28 cellular contexts compared by ENCODE assay signal in the genomic region with DNA sequence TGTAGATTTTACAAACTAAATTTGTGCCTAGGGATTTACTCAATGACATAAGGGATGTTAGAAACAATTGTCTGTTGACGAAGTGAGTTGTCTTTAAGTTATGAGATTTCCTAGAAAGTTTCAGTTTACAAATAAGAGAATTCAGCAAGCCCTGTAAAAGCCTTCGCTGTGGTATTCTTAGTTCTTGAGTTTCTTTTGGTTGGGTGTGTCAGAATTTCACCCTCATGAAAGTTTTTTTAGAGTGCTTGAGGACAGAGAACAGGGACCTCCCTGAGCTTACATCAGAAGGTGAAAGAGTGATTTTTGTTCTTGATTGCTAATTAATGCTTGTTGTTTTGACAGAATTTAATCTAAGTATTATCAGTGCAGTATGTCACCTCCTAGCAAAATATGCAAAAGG.
"Had no signal": no experiment of that assay in that cellular context is flagged by ENCODE, and none has a peak within 500 bp of the region (broad histone marks: within the 10 kb centered on the region; RNA-seq: fewer than 3 reads in every experiment).

No MANE protein-coding gene starts in this region.

- H3K9me3 ChIP-seq: testis, thoracic aorta, thyroid gland, tibial artery, tibial nerve, transverse colon, upper lobe of left lung, upper lobe of right lung, uterus, vagina had no signal

- H3K36me3 Mint-ChIP-seq: stimulated activated effector memory CD8-positive, alpha-beta T cell treated with anti-CD3 and anti-CD28 coated beads, Interleukin-12 subunit alpha, Interleukin-12 subunit beta, amount 100 ng/mL, for 72 hours; stimulated activated memory B cell treated with anti-CD40 and anti-IgM and Interleukin-4, amounts not matched to agents 10 μg/mL and 1 μg/mL and 100 μg/mL, for 72 hours; stimulated activated naive B cell treated with anti-CD40 and anti-IgM and Interleukin-4, amounts not matched to agents 10 μg/mL and 1 μg/mL and 100 μg/mL, for 72 hours; type B pancreatic cell had no signal

- H3K4me1 Mint-ChIP-seq: stimulated activated effector memory CD8-positive, alpha-beta T cell treated with anti-CD3 and anti-CD28 coated beads, Interleukin-12 subunit alpha, Interleukin-12 subunit beta, amount 100 ng/mL, for 72 hours; stimulated activated memory B cell treated with anti-CD40 and anti-IgM and Interleukin-4, amounts not matched to agents 10 μg/mL and 1 μg/mL and 100 μg/mL, for 72 hours; stimulated activated naive B cell treated with anti-CD40 and anti-IgM and Interleukin-4, amounts not matched to agents 10 μg/mL and 1 μg/mL and 100 μg/mL, for 72 hours; stimulated activated naive CD8-positive, alpha-beta T cell treated with anti-CD3 and anti-CD28 coated beads, Interleukin-15, amount 100 ng/mL, for 72 hours had no signal

- H3K27me3 Mint-ChIP-seq: stimulated activated memory B cell treated with anti-CD40 and anti-IgM and Interleukin-4, amounts not matched to agents 10 μg/mL and 1 μg/mL and 100 μg/mL, for 72 hours; stimulated activated naive B cell treated with anti-CD40 and anti-IgM and Interleukin-4, amounts not matched to agents 10 μg/mL and 1 μg/mL and 100 μg/mL, for 72 hours; stimulated activated naive CD8-positive, alpha-beta T cell treated with anti-CD3 and anti-CD28 coated beads, Interleukin-15, amount 100 ng/mL, for 72 hours; stimulated activated naive CD8-positive, alpha-beta T cell treated with anti-CD3 and anti-CD28 coated beads, Interleukin-15, Interleukin-2, amounts not matched to agents 100 ng/mL and 50 ng/mL, for 24 hours; type B pancreatic cell had no signal

- H3K27ac Mint-ChIP-seq: stimulated activated effector memory CD8-positive, alpha-beta T cell treated with anti-CD3 and anti-CD28 coated beads, Interleukin-12 subunit alpha, Interleukin-12 subunit beta, amount 100 ng/mL, for 72 hours; stimulated activated memory B cell treated with anti-CD40 and anti-IgM and Interleukin-4, amounts not matched to agents 10 μg/mL and 1 μg/mL and 100 μg/mL, for 72 hours; stimulated activated naive B cell treated with anti-CD40 and anti-IgM and Interleukin-4, amounts not matched to agents 10 μg/mL and 1 μg/mL and 100 μg/mL, for 72 hours; stimulated activated naive CD8-positive, alpha-beta T cell treated with anti-CD3 and anti-CD28 coated beads, Interleukin-15, amount 100 ng/mL, for 72 hours; stimulated activated naive CD8-positive, alpha-beta T cell treated with anti-CD3 and anti-CD28 coated beads, Interleukin-15, Interleukin-2, amounts not matched to agents 100 ng/mL and 50 ng/mL, for 24 hours; type B pancreatic cell had no signal

- H3K27me3 ChIP-seq: stomach, suprapubic skin, testis, thyroid gland, tibial artery, tibial nerve, transverse colon, upper lobe of left lung, upper lobe of right lung, uterus, vagina had no signal

- DNase-seq: stimulated activated CD4-positive, alpha-beta T cell treated with anti-CD3 and anti-CD28 coated beads, Interleukin-2, amount 100 ng/mL, for 48 hours; stimulated activated CD4-positive, alpha-beta T cell treated with anti-CD3 and anti-CD28 coated beads, Interleukin-4, amount 100 ng/mL, for 1 hour; stimulated activated CD4-positive, alpha-beta T cell treated with anti-CD3 and anti-CD28 coated beads, Interleukin-4, amount 100 ng/mL, for 24 hours; stimulated activated CD4-positive, alpha-beta T cell treated with anti-CD3 and anti-CD28 coated beads, Interleukin-4, amount 100 ng/mL, for 4 hours; stimulated activated CD8-positive, alpha-beta memory T cell treated with anti-CD3 and anti-CD28 coated beads, Interleukin-4, amount 100 ng/mL, for 48 hours; stimulated activated naive B cell treated with anti-CD40 and anti-IgM and Interleukin-4, amounts not matched to agents 10 μg/mL and 1 μg/mL and 100 μg/mL, for 72 hours; stimulated activated naive CD4-positive, alpha-beta T cell; stimulated activated naive CD4-positive, alpha-beta T cell treated with Interleukin-2 at 50 U/mL for 16 hours; stimulated activated naive CD8-positive, alpha-beta T cell treated with anti-CD3 and anti-CD28 coated beads, Interleukin-15, amount 100 ng/mL, for 72 hours; stimulated activated naive CD8-positive, alpha-beta T cell treated with anti-CD3 and anti-CD28 coated beads, Interleukin-15, Interleukin-2, amounts not matched to agents 100 U/mL and 50 U/mL, for 24 hours; stomach; substantia nigra; testis; thyroid gland; tibial artery; transverse colon; trophoblast cell; upper lobe of left lung; upper lobe of right lung; uterus had no signal

- H3K27ac ChIP-seq: stomach, suprapubic skin, testis, thoracic aorta, thyroid gland, tibial artery, tibial nerve, transverse colon, upper lobe of left lung, upper lobe of right lung, uterus, vagina had no signal

- ATAC-seq: stimulated activated effector memory CD8-positive, alpha-beta T cell treated with anti-CD3 and anti-CD28 coated beads, Interleukin-12 subunit alpha, Interleukin-12 subunit beta, amount 100 ng/mL, for 72 hours; stimulated activated memory B cell treated with anti-CD40 and anti-IgM and Interleukin-4, amounts not matched to agents 10 μg/mL and 1 μg/mL and 100 μg/mL, for 72 hours; stimulated activated naive B cell treated with anti-CD40 and anti-IgM and Interleukin-4, amounts not matched to agents 10 μg/mL and 1 μg/mL and 100 μg/mL, for 72 hours; stimulated activated naive CD8-positive, alpha-beta T cell treated with anti-CD3 and anti-CD28 coated beads, Interleukin-15, amount 100 ng/mL, for 72 hours; stimulated activated naive CD8-positive, alpha-beta T cell treated with anti-CD3 and anti-CD28 coated beads, Interleukin-15, Interleukin-2, amounts not matched to agents 100 U/mL and 50 U/mL, for 24 hours; upper lobe of right lung had no signal

- H3K4me3 Mint-ChIP-seq: stimulated activated effector memory CD8-positive, alpha-beta T cell treated with anti-CD3 and anti-CD28 coated beads, Interleukin-12 subunit alpha, Interleukin-12 subunit beta, amount 100 ng/mL, for 72 hours; stimulated activated memory B cell treated with anti-CD40 and anti-IgM and Interleukin-4, amounts not matched to agents 10 μg/mL and 1 μg/mL and 100 μg/mL, for 72 hours; stimulated activated naive B cell treated with anti-CD40 and anti-IgM and Interleukin-4, amounts not matched to agents 10 μg/mL and 1 μg/mL and 100 μg/mL, for 72 hours; stimulated activated naive CD8-positive, alpha-beta T cell treated with anti-CD3 and anti-CD28 coated beads, Interleukin-15, amount 100 ng/mL, for 72 hours; stimulated activated naive CD8-positive, alpha-beta T cell treated with anti-CD3 and anti-CD28 coated beads, Interleukin-15, Interleukin-2, amounts not matched to agents 100 ng/mL and 50 ng/mL, for 24 hours; type B pancreatic cell had no signal

- H3K4me1 ChIP-seq: stomach, suprapubic skin, testis, thyroid gland, tibial artery, tibial nerve, transverse colon, upper lobe of left lung, upper lobe of right lung, uterus, vagina had no signal

- H3K4me3 ChIP-seq: stomach, suprapubic skin, testis, thoracic aorta, thyroid gland, tibial artery, tibial nerve, transverse colon, upper lobe of left lung, upper lobe of right lung, uterus, vagina had no signal

- H3K36me3 ChIP-seq: stomach, suprapubic skin, thoracic aorta, thyroid gland, tibial artery, tibial nerve, transverse colon, upper lobe of left lung, upper lobe of right lung, uterus, vagina had no signal
